In genomic region chr2:135532581-135532980, GRCh38 we compare ENCODE assay signal across 11 cellular contexts. TPM values are rescaled to one million over a fixed set of nuclear protein-coding genes. Genes with fewer than 3 reads are reported as not detected.
A peak's percentile ranks its signal among the peaks of the same experiment; 100 is the strongest.
DNase-seq lines count a peak whose midpoint lies in the region; ATAC-seq and TF ChIP-seq lines count a peak whose summit lies in the region.
"Had no signal": no experiment of that assay in that cellular context is flagged by ENCODE, and none has a peak within 500 bp of the region (broad histone marks: within the 10 kb centered on the region; RNA-seq: fewer than 3 reads in every experiment).

No MANE protein-coding gene starts in this region.

- peaks cover 11 to 25% (median 18%) of the 10 kb centered on the region in 4 donors for H3K4me1 Mint-ChIP-seq in CD4-positive, alpha-beta memory T cell
- peaks cover 19% of the 10 kb centered on the region for H3K4me1 Mint-ChIP-seq in chondrocyte (ENCODE audit: low read depth)
- peaks cover 8 to 42% (median 34%) of the 10 kb centered on the region in 7 donors for H3K4me1 Mint-ChIP-seq in naive thymus-derived CD4-positive, alpha-beta T cell

- intact Hi-C loops in CD4-positive, alpha-beta memory T cell (cut with micrococcal nuclease) = loop anchor here (5.0 to 10.0 kb wide), 3 partner anchors 125 to 602 kb away; no protein-coding TSS in a partner anchor
- intact Hi-C loops in naive thymus-derived CD4-positive, alpha-beta T cell (cut with micrococcal nuclease) = loop anchor here in 1 of 2 donors (5.0 to 10.0 kb wide), 4 partner anchors 452 to 850 kb away; partner anchors contain the start of gene DARS1
- intact Hi-C loops in vagina (cut with DNase I) = no loop called here

- H3K4me3 ChIP-seq in CD4-positive, alpha-beta memory T cell (ENCODE audit: low read length in 2 of 2) = no peak overlapping the region
- H3K4me3 ChIP-seq in Jurkat, Clone E6-1 (ENCODE audit: low read length) = peak overlapping the region; percentile 89
- no peak overlapping the region for H3K4me3 ChIP-seq in naive thymus-derived CD4-positive, alpha-beta T cell (ENCODE audit: low read length)
- peak overlapping the region in 1 of 2 donors; percentile 96 for H3K4me3 ChIP-seq in vagina

- CTCF ChIA-PET in CD4-positive, alpha-beta memory T cell (lab: Charles Lee; ENCODE audit: partially characterized antibody) = interaction anchor here (2.4 kb wide), 1 partner anchor 528 kb away, joined by 9 read pairs; no protein-coding TSS in a partner anchor
- CTCF ChIA-PET in naive thymus-derived CD4-positive, alpha-beta T cell (lab: Charles Lee) = interaction anchor here (1.0 kb wide), 1 partner anchor 53 kb away, joined by 3 read pairs; no protein-coding TSS in a partner anchor

- H3K27me3 Mint-ChIP-seq in CD4-positive, alpha-beta memory T cell = no peaks in the 10 kb centered on the region
- no peaks in the 10 kb centered on the region for H3K27me3 Mint-ChIP-seq in chondrocyte (ENCODE audit: low read depth)
- no peaks in the 10 kb centered on the region for H3K27me3 Mint-ChIP-seq in naive thymus-derived CD4-positive, alpha-beta T cell
- H3K27me3 Mint-ChIP-seq: stimulated activated naive CD8-positive, alpha-beta T cell treated with anti-CD3 and anti-CD28 coated beads, Interleukin-15, amount 100 ng/mL, for 72 hours had no signal

- H3K27ac ChIP-seq in CD4-positive, alpha-beta memory T cell (ENCODE audit: low read depth, low read length) = no peak overlapping the region
- no peak overlapping the region for H3K27ac ChIP-seq in naive thymus-derived CD4-positive, alpha-beta T cell (ENCODE audit: low read depth, low read length)
- H3K27ac ChIP-seq in vagina = no peak overlapping the region

- no peaks in the 10 kb centered on the region for H3K9me3 ChIP-seq in CD4-positive, alpha-beta memory T cell (ENCODE audit: control insufficient read depth in 1 of 2, low read length in 2 of 2)
- no peaks in the 10 kb centered on the region for H3K9me3 ChIP-seq in naive thymus-derived CD4-positive, alpha-beta T cell (ENCODE audit: control insufficient read depth in 2 of 3, low read length in 3 of 3)
- H3K9me3 ChIP-seq in vagina = no peaks in the 10 kb centered on the region
- H3K9me3 ChIP-seq: neutrophil had no signal

- peak overlapping the region in 2 of 8 donors; percentile 39 to 54 for H3K4me3 Mint-ChIP-seq in CD4-positive, alpha-beta memory T cell
- H3K4me3 Mint-ChIP-seq in chondrocyte (ENCODE audit: unreplicated experiment) = no peak overlapping the region
- H3K4me3 Mint-ChIP-seq in naive thymus-derived CD4-positive, alpha-beta T cell = peak overlapping the region in 3 of 10 donors; percentile 48 to 75 (median 66)
- H3K4me3 Mint-ChIP-seq: stimulated activated naive CD8-positive, alpha-beta T cell treated with anti-CD3 and anti-CD28 coated beads, Interleukin-15, amount 100 ng/mL, for 72 hours had no signal

- peak overlapping the region in 5 of 7 donors; percentile 4 to 59 (median 29) for H3K27ac Mint-ChIP-seq in CD4-positive, alpha-beta memory T cell
- H3K27ac Mint-ChIP-seq in chondrocyte (ENCODE audit: unreplicated experiment) = peak overlapping the region; percentile 80
- peak overlapping the region in 5 of 9 donors; percentile 34 to 78 (median 49) for H3K27ac Mint-ChIP-seq in naive thymus-derived CD4-positive, alpha-beta T cell
- H3K27ac Mint-ChIP-seq: stimulated activated naive CD8-positive, alpha-beta T cell treated with anti-CD3 and anti-CD28 coated beads, Interleukin-15, amount 100 ng/mL, for 72 hours had no signal

- H3K36me3 Mint-ChIP-seq in CD4-positive, alpha-beta memory T cell = peaks cover 0 to 1% of the 10 kb centered on the region in 2 donors
- H3K36me3 Mint-ChIP-seq in chondrocyte (ENCODE audit: low read depth) = no peaks in the 10 kb centered on the region
- H3K36me3 Mint-ChIP-seq in naive thymus-derived CD4-positive, alpha-beta T cell = peaks cover 0 to 2% (median 0%) of the 10 kb centered on the region in 5 donors

- no peak for TF ChIP-seq POLR2A in vagina (IDR thresholded peaks at IDR 0.05)

- ATAC-seq in naive thymus-derived CD4-positive, alpha-beta T cell = no peak
- ATAC-seq in HG02588 (IDR thresholded peaks at IDR 0.05; ENCODE audit: unreplicated experiment) = no peak

- no peaks in the 10 kb centered on the region for H3K36me3 ChIP-seq in CD4-positive, alpha-beta memory T cell (ENCODE audit: insufficient read depth, low read length)
- H3K36me3 ChIP-seq in naive thymus-derived CD4-positive, alpha-beta T cell (ENCODE audit: control insufficient read depth in 2 of 3, insufficient read depth in 3 of 3, low read length in 3 of 3) = peaks cover 0 to 5% (median 0%) of the 10 kb centered on the region in 3 experiments
- H3K36me3 ChIP-seq in vagina = no peaks in the 10 kb centered on the region
- H3K36me3 ChIP-seq: neutrophil had no signal

- TF ChIP-seq CTCF in chondrocyte (IDR thresholded peaks at IDR 0.05) = no peak
- no peak for TF ChIP-seq CTCF in vagina (IDR thresholded peaks at IDR 0.05)

- DNase-seq in CD4-positive, alpha-beta memory T cell = no peak
- no peak for DNase-seq in Jurkat, Clone E6-1 (ENCODE audit: low read depth, low spot score)
- DNase-seq in chondrocyte (ENCODE audit: low spot score) (no peak), vagina (ENCODE audit: extremely low spot score in 2 of 2) (no peak), NCI-H69 (lab: John Stamatoyannopoulos, UW) (no peak), retina (no peak)
- no peak for DNase-seq in naive thymus-derived CD4-positive, alpha-beta T cell
- DNase-seq: central memory CD4-positive, alpha-beta T cell; stimulated activated naive CD8-positive, alpha-beta T cell treated with anti-CD3 and anti-CD28 coated beads, Interleukin-15, amount 100 ng/mL, for 72 hours had no signal

- H3K9me3 Mint-ChIP-seq in CD4-positive, alpha-beta memory T cell = no peaks in the 10 kb centered on the region
- no peaks in the 10 kb centered on the region for H3K9me3 Mint-ChIP-seq in chondrocyte (ENCODE audit: low read depth)
- peaks cover 0 to 1% (median 0%) of the 10 kb centered on the region in 11 donors for H3K9me3 Mint-ChIP-seq in naive thymus-derived CD4-positive, alpha-beta T cell
- H3K9me3 Mint-ChIP-seq: stimulated activated naive CD8-positive, alpha-beta T cell treated with anti-CD3 and anti-CD28 coated beads, Interleukin-15, amount 100 ng/mL, for 72 hours had no signal

- peaks cover 29% of the 10 kb centered on the region for H3K4me1 ChIP-seq in CD4-positive, alpha-beta memory T cell (ENCODE audit: insufficient read depth, low read length)
- peaks cover 4 to 21% of the 10 kb centered on the region in 2 donors for H3K4me1 ChIP-seq in naive thymus-derived CD4-positive, alpha-beta T cell (ENCODE audit: control insufficient read depth in 2 of 2, insufficient read depth in 2 of 2, low read length in 2 of 2)
- H3K4me1 ChIP-seq in vagina = peaks cover 18% of the 10 kb centered on the region

- POLR2A ChIA-PET in CD4-positive, alpha-beta memory T cell (lab: Charles Lee; ENCODE audit: partially characterized antibody) = interaction anchor here (2.0 to 2.7 kb wide), 3 partner anchors 208 to 479 kb away, joined by 7 to 20 read pairs (median 17); partner anchors contain the start of gene UBXN4
- POLR2A ChIA-PET in naive thymus-derived CD4-positive, alpha-beta T cell (lab: Charles Lee) = interaction anchor here (0.7 to 2.4 kb wide), 3 partner anchors 57 to 615 kb away, joined by 3 to 18 read pairs (median 5); partner anchors contain the start of gene CCNT2

- H3K27me3 ChIP-seq in CD4-positive, alpha-beta memory T cell (ENCODE audit: insufficient read depth, low read length) = no peaks in the 10 kb centered on the region
- no peaks in the 10 kb centered on the region for H3K27me3 ChIP-seq in naive thymus-derived CD4-positive, alpha-beta T cell (ENCODE audit: control insufficient read depth in 2 of 2, insufficient read depth in 2 of 2, low read length in 2 of 2)
- H3K27me3 ChIP-seq in vagina = no peaks in the 10 kb centered on the region
- H3K27me3 ChIP-seq: neutrophil had no signal

RNA-seq across cellular contexts. Expression of gene R3HDM1, which starts 1.3 kb away (rescaled TPM):
- 10 to 100 TPM; 40.5 to 42.3 TPM for total RNA-seq in CD4-positive, alpha-beta memory T cell
- polyA plus RNA-seq in CD4-positive, alpha-beta memory T cell = 10 to 100 TPM in 1 of 2 donors, 1 to 10 TPM in 1; 8.2 to 24.0 TPM
- polyA plus RNA-seq in Jurkat, Clone E6-1 (2012; ENCODE audit: insufficient read depth, insufficient read length) = 54.4 TPM
- 28.2 to 33.2 TPM (median 31.3 TPM) in 3 replicates for total RNA-seq in chondrocyte
- total RNA-seq in naive thymus-derived CD4-positive, alpha-beta T cell = 10 to 100 TPM; 35.0 to 58.2 (median 47.0) TPM
- polyA plus RNA-seq in naive thymus-derived CD4-positive, alpha-beta T cell = 10 to 100 TPM; 21.0 to 25.8 TPM
- 18.2 TPM for total RNA-seq in vagina

RNA-seq across cellular contexts. Expression of gene ZRANB3, which starts 1.6 kb away (rescaled TPM):
- total RNA-seq in CD4-positive, alpha-beta memory T cell = 1 to 10 TPM; 3.3 to 5.0 TPM
- 1 to 10 TPM; 2.3 to 3.5 TPM for polyA plus RNA-seq in CD4-positive, alpha-beta memory T cell
- 8.8 TPM for polyA plus RNA-seq in Jurkat, Clone E6-1 (2012; ENCODE audit: insufficient read depth, insufficient read length)
- total RNA-seq in chondrocyte = 5.9 to 10.1 TPM (median 7.0 TPM) in 3 replicates
- total RNA-seq in naive thymus-derived CD4-positive, alpha-beta T cell = 1 to 10 TPM; 4.8 to 7.3 (median 5.6) TPM
- 1 to 10 TPM; 4.7 to 7.4 TPM for polyA plus RNA-seq in naive thymus-derived CD4-positive, alpha-beta T cell
- total RNA-seq in vagina = 1.5 TPM

Comparison
In these comparisons a context has a peak if more than half of its experiments do, and no peak if none do; other contexts are left out.
1. H3K27ac Mint-ChIP-seq: peak in every context shown above with its lines; median percentile 80 in chondrocyte; 49 in naive thymus-derived CD4-positive, alpha-beta T cell; 29 in CD4-positive, alpha-beta memory T cell.